Comparison of ENCODE assay signal across 8 cellular contexts in genomic region chrX:136028383-136028984, GRCh38. TPM values are rescaled to one million over a fixed set of nuclear protein-coding genes. Genes with fewer than 3 reads are reported as not detected.
DNase-seq lines count a peak whose midpoint lies in the region; ATAC-seq, FAIRE-seq and TF ChIP-seq lines count a peak whose summit lies in the region.

No MANE protein-coding gene starts in this region.

- TF ChIP-seq CTCF in A549 (IDR thresholded peaks at IDR 0.05) (peak; percentile 79), GM10266 (IDR thresholded peaks at IDR 0.05; ENCODE audit: control insufficient read depth, insufficient read depth, low read depth, missing control alignments) (peak; percentile 53), nephron (IDR thresholded peaks at IDR 0.05; ENCODE audit: unreplicated experiment in 3 of 3) (peak; percentile 43 to 57 (median 56))

- peaks cover 15% of the 10 kb centered on the region for H3K4me1 Mint-ChIP-seq in nephron

- H3K4me3 ChIP-seq in A549: no peak overlapping the region

- peak; percentile 77 to 80 for TF ChIP-seq RAD21 in A549 (conservative IDR thresholded peaks at IDR 0.05 in 1 of 2, IDR thresholded peaks at IDR 0.05 in 1 of 2)

- no peaks in the 10 kb centered on the region for H3K27me3 Mint-ChIP-seq in nephron (ENCODE audit: low read depth)

- no peak overlapping the region for H3K4me3 Mint-ChIP-seq in nephron

- no peaks in the 10 kb centered on the region for H3K4me1 ChIP-seq in A549

- no peaks in the 10 kb centered on the region for H3K9me3 Mint-ChIP-seq in nephron

- no peak for TF ChIP-seq POLR2A in A549 (IDR thresholded peaks at IDR 0.05; ENCODE audit: low read length)

- no peak overlapping the region for H3K27ac ChIP-seq in A549

- no peaks in the 10 kb centered on the region for H3K9me3 ChIP-seq in A549

- ATAC-seq in A549 (peak; percentile 74 to 86; a peak in 5 of 6 replicates), esophagus mucosa (peak; percentile 65), GM21619 (IDR thresholded peaks at IDR 0.05; ENCODE audit: unreplicated experiment) (no peak)

- CTCF ChIA-PET in A549 (lab: Yijun Ruan, JAX): interaction anchor here (0.6 to 10.0 kb wide), 61 partner anchors 10 to 666 kb away, joined by 3 to 124 read pairs (median 5); partner anchors contain the start of gene FHL1

- DNase-seq in A549 (ENCODE audit: low read depth in 1 of 2, low spot score in 1 of 2) (peak; percentile 28 to 55), GM10266 (ENCODE audit: extremely low spot score) (peak; percentile 11), HuH-7 (ENCODE audit: low spot score) (peak; percentile 20), RPMI8226 (peak; percentile 35)
- DNase-seq in stimulated activated CD4-positive, alpha-beta T cell treated with anti-CD3 and anti-CD28 coated beads, Interleukin-2, amount 100 ng/mL, for 48 hours: no peak

- H3K4me2 ChIP-seq in A549: no peak overlapping the region

- TF ChIP-seq EP300 in A549 (IDR thresholded peaks at IDR 0.05): no peak

- H3K36me3 Mint-ChIP-seq in nephron (ENCODE audit: low read depth): peaks cover 1% of the 10 kb centered on the region

- FAIRE-seq in A549 (lab: Jason Lieb, UNC): peak; percentile 98

- H3K27ac Mint-ChIP-seq in nephron: peak overlapping the region in 2 of 3 experiments; percentile 2 to 7

- POLR2A ChIA-PET in A549 (lab: Yijun Ruan, JAX): interaction anchor here (0.7 to 1.1 kb wide), 4 partner anchors 55 to 196 kb away, joined by 3 to 6 read pairs (median 4); partner anchors contain the start of gene MMGT1

TF ChIP-seq in A549, 52 proteins besides CTCF, POLR2A, EP300 and RAD21:
- TF ChIP-seq NR3C1 (IDR thresholded peaks at IDR 0.05) (no peak), SMC3 (IDR thresholded peaks at IDR 0.05) (peak; percentile 75)

RNA-seq across cellular contexts. Expression of gene SLC9A6, which starts 43.2 kb away (rescaled TPM):
- polyA plus RNA-seq in A549 (2011; rRNA removed) (14.5 and 15.6 TPM in 2 replicates), A549 (2017; fragmentation: RNase III; extraction: RNeasy Plus Mini Kit Qiagen cat#74134 plus additional on column Dnase treatment) (10.4 to 12.2 TPM (median 12.1 TPM) in 3 replicates)
- polyA plus RNA-seq in A549 (2012; cell fraction: cytosol; rRNA removed): 3.6 and 4.2 TPM in 2 replicates
- polyA plus RNA-seq in A549 (2012; cell fraction: nucleus; rRNA removed): 4.6 and 5.3 TPM in 2 replicates
- polyA minus RNA-seq in A549 (2011; rRNA and poly(A)+ RNA removed): 15.1 and 17.1 TPM in 2 replicates
- 10.5 TPM for total RNA-seq in esophagus mucosa

RNA-seq across cellular contexts. Expression of gene MMGT1, which starts 54.7 kb away (rescaled TPM):
- polyA plus RNA-seq in A549 (2011; rRNA removed) (26.1 and 35.6 TPM in 2 replicates), A549 (2017; fragmentation: RNase III; extraction: RNeasy Plus Mini Kit Qiagen cat#74134 plus additional on column Dnase treatment) (15.0 to 16.2 TPM (median 15.1 TPM) in 3 replicates)
- polyA plus RNA-seq in A549 (2012; cell fraction: cytosol; rRNA removed): 6.2 and 6.5 TPM in 2 replicates
- polyA plus RNA-seq in A549 (2012; cell fraction: nucleus; rRNA removed): 2.1 and 3.2 TPM in 2 replicates
- polyA minus RNA-seq in A549 (2011; rRNA and poly(A)+ RNA removed): 11.4 and 14.0 TPM in 2 replicates
- total RNA-seq in esophagus mucosa: 12.9 TPM

Comparison
In these comparisons a context has a peak if more than half of its experiments do, and no peak if none do; other contexts are left out.
1. DNase-seq: peak in A549 (2 of 2), GM10266 (single experiment), HuH-7 (single experiment) and RPMI8226 (single experiment); none in stimulated activated CD4-positive, alpha-beta T cell treated with anti-CD3 and anti-CD28 coated beads, Interleukin-2, amount 100 ng/mL, for 48 hours (0 of 2).
2. Peak in every context shown above with its lines, with median percentiles within 50 percentile points of each other: CTCF ChIP-seq.